ENCODE assay signal across 7 cellular contexts in the genomic region with DNA sequence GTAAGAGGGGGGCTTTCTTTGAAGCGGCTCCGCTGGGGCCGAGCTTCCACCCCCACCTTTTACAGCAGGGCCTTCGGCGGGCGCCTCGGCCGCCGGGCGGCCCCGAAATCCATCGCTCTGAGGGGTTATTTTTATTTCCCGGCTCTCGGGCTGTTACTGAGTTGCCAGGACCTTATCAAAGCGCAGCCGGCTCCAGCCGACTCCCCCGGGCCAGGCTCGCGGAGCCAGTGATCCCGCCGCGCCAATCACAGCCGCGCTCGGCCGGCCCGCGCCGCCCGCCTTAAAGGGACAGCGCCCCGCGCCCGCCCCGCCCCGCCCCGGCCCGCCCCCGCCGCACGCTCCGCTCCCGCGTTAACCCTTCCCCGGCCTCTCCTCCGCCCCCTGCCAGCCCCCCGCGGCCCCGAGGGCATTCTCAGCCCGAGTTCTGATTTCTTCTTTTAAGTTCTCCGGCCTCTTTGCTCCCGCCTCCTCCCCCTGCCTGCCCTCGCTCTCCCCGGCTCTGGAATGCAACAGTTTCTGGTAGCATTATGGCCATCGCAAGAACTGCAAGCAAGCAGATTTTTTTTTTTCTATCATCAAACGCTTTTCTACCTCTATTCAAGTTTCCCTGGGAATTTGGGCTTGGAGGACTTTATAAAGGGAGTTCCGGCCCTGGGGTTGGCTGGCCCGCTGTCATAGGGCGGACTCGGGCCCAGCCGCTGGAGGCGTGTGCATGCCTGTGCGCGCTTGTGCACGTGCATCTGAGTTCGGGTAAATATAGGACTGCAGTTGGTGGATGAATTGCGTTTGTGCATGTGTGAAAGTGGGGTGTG. TPM values are rescaled to one million over a fixed set of nuclear protein-coding genes. Genes with fewer than 3 reads are reported as not detected.
DNase-seq lines count a peak whose midpoint lies in the region; ATAC-seq, FAIRE-seq and TF ChIP-seq lines count a peak whose summit lies in the region.

AXIN2 (minus strand) TSS at position 255 of the 812 bp plus-strand sequence. CDS start 3,028 bp downstream, outside the sequence.

- FAIRE-seq in GM18507 (lab: Jason Lieb, UNC) (no peak), bronchial epithelial cell (lab: Jason Lieb, UNC) (no peak)

- DNase-seq in GM18507 (ENCODE audit: extremely low spot score, insufficient read length, low read depth) (peak; percentile 78), NCI-H2081 treated with DMSO at 0.1 percent for 48 hours (lab: John Stamatoyannopoulos, UW) (peak; percentile 28), activated B cell treated with CpG ODN at 0.5 μM for 24 hours (peak; percentile 64), bronchial epithelial cell (ENCODE audit: low read depth) (peak; percentile 45), inferior parietal cortex (ENCODE audit: extremely low spot score) (peak; percentile 78), smooth muscle cell of the brain vasculature (ENCODE audit: low read depth, low spot score) (peak; percentile 85)

- H3K4me3 Mint-ChIP-seq in activated B cell treated with CpG ODN at 0.5 μM for 24 hours: peak within 1 kb of the TSS; percentile 82

- no peaks in the 10 kb centered on the region for H3K36me3 Mint-ChIP-seq in activated B cell treated with CpG ODN at 0.5 μM for 24 hours (ENCODE audit: low read depth)

- peak within 1 kb of the TSS; percentile 51 for H3K4me3 ChIP-seq in bronchial epithelial cell (ENCODE audit: low read depth, low read length)

- peaks cover 12% of the 10 kb centered on the region for H3K4me1 Mint-ChIP-seq in activated B cell treated with CpG ODN at 0.5 μM for 24 hours

- no peak for TF ChIP-seq CTCF in activated B cell treated with CpG ODN at 0.5 μM for 24 hours (IDR thresholded peaks at IDR 0.05)
- no peak for TF ChIP-seq CTCF in bronchial epithelial cell (IDR thresholded peaks at IDR 0.05; ENCODE audit: insufficient read depth, low read length, severe bottlenecking)

- POLR2A ChIA-PET in activated B cell treated with CpG ODN at 0.5 μM for 24 hours (lab: Charles Lee): no interaction called here

- H3K36me3 ChIP-seq in bronchial epithelial cell (ENCODE audit: control insufficient read depth, insufficient read depth, low read length): no peaks in the 10 kb centered on the region

- peaks cover 27% of the 10 kb centered on the region for H3K27me3 ChIP-seq in bronchial epithelial cell (ENCODE audit: control insufficient read depth, insufficient read depth, low read length)

- intact Hi-C loops in activated B cell treated with CpG ODN at 0.5 μM for 24 hours (cut with micrococcal nuclease): loop anchor here (2.0 kb wide), 2 partner anchors 631 to 741 kb away; partner anchors contain the start of genes CEP112 and PRKCA

- ATAC-seq in HG02973 (IDR thresholded peaks at IDR 0.05; ENCODE audit: unreplicated experiment) (peak; percentile 70), activated B cell treated with CpG ODN at 0.5 μM for 24 hours (ENCODE audit: low read depth) (peak; percentile 93)

- no peak within 1 kb of the TSS for H3K27ac Mint-ChIP-seq in activated B cell treated with CpG ODN at 0.5 μM for 24 hours

- no peaks in the 10 kb centered on the region for H3K9me3 Mint-ChIP-seq in activated B cell treated with CpG ODN at 0.5 μM for 24 hours

- CTCF ChIA-PET in activated B cell treated with CpG ODN at 0.5 μM for 24 hours (lab: Charles Lee): no interaction called here

- peaks cover 21% of the 10 kb centered on the region for H3K27me3 Mint-ChIP-seq in activated B cell treated with CpG ODN at 0.5 μM for 24 hours

RNA-seq across cellular contexts. Expression of gene AXIN2, which starts in this region (rescaled TPM):
- 0.17 and 0.27 TPM in 2 replicates for total RNA-seq in activated B cell treated with CpG ODN at 0.5 μM for 24 hours
- total RNA-seq in bronchial epithelial cell: under 0.01 TPM in 1 of 2 replicates, not detected in the other

Comparison
In these comparisons a context has a peak if more than half of its experiments do, and no peak if none do; other contexts are left out.
1. Peak in every context shown above with its lines: DNase-seq, ATAC-seq and H3K4me3 ChIP-seq.
2. Peak in DNase-seq and ATAC-seq in activated B cell treated with CpG ODN at 0.5 μM for 24 hours; RNA of the gene not detected or under 1 TPM.
3. Peak in DNase-seq and H3K4me3 ChIP-seq in bronchial epithelial cell; RNA of the gene not detected or under 1 TPM.
4. DNase-seq: peak in every context shown above with its lines; median percentile 85 in smooth muscle cell of the brain vasculature; 78 in GM18507; 78 in inferior parietal cortex; 64 in activated B cell treated with CpG ODN at 0.5 μM for 24 hours; 45 in bronchial epithelial cell; 28 in NCI-H2081 treated with DMSO at 0.1 percent for 48 hours.